1 cellular context compared by ENCODE assay signal in genomic region chr6:14711056-14711703, GRCh38.
TF ChIP-seq lines count a peak whose summit lies in the region.

No MANE protein-coding gene starts in this region.

TF ChIP-seq in K562, 482 proteins besides CTCF, POLR2A, EP300 and RAD21 (continued from another document and continues in another):
- peak; percentile 48 for TF ChIP-seq PRDM10 (IDR thresholded peaks at IDR 0.05; ENCODE audit: partially characterized antibody)
- 0 out of 2 replicates have a peak, but pooled peaks have one; percentile 43 for TF ChIP-seq ZFP30 (CRISPR knock-in tag; IDR thresholded peaks at IDR 0.05; ENCODE audit: borderline replicate concordance)
- TF ChIP-seq ILK (tag; IDR thresholded peaks at IDR 0.05; ENCODE audit: borderline replicate concordance, low read depth), result no peak
- no peak for TF ChIP-seq MXI1 (IDR thresholded peaks at IDR 0.05; ENCODE audit: low read depth, low read length)
- no peak for TF ChIP-seq EWSR1 (IDR thresholded peaks at IDR 0.05; ENCODE audit: borderline replicate concordance, low read depth, partially characterized antibody)
- no peak for TF ChIP-seq RFX5 (IDR thresholded peaks at IDR 0.05; ENCODE audit: low read depth, low read length)
- TF ChIP-seq TFAM (CRISPR knock-in tag; conservative IDR thresholded peaks at IDR 0.05), result no peak
- TF ChIP-seq ZNF224 (CRISPR knock-in tag; IDR thresholded peaks at IDR 0.05), result no peak
- no peak for TF ChIP-seq SNIP1 (IDR thresholded peaks at IDR 0.05; ENCODE audit: low read depth)
- TF ChIP-seq PATZ1 (CRISPR knock-in tag; IDR thresholded peaks at IDR 0.05; ENCODE audit: borderline replicate concordance), result no peak
- no peak for TF ChIP-seq ZNF431 (CRISPR knock-in tag; IDR thresholded peaks at IDR 0.05)
- no peak for TF ChIP-seq RNF219 (CRISPR knock-in tag; IDR thresholded peaks at IDR 0.05)
- TF ChIP-seq NR1H2 (CRISPR knock-in tag; IDR thresholded peaks at IDR 0.05), result 0 out of 2 replicates have a peak, but pooled peaks have one; percentile 45
- TF ChIP-seq PTRF (tag; IDR thresholded peaks at IDR 0.05), result no peak
- TF ChIP-seq DPF2 (IDR thresholded peaks at IDR 0.05), result peak; percentile 97
- TF ChIP-seq JUNB (CRISPR knock-in tag; conservative IDR thresholded peaks at IDR 0.05), result no peak
- TF ChIP-seq SMAD3 (CRISPR knock-in tag; conservative IDR thresholded peaks at IDR 0.05), result no peak
- TF ChIP-seq ELF1 (tag; IDR thresholded peaks at IDR 0.05), result peak; percentile 76
- no peak for TF ChIP-seq POLR2AphosphoS2 (IDR thresholded peaks at IDR 0.05; ENCODE audit: low read length)
- TF ChIP-seq TAF7 (tag; IDR thresholded peaks at IDR 0.05), result 0 out of 2 replicates have a peak, but pooled peaks have one; percentile 42
- no peak for TF ChIP-seq XRCC3 (IDR thresholded peaks at IDR 0.05)
- no peak for TF ChIP-seq BCL6 (CRISPR knock-in tag; IDR thresholded peaks at IDR 0.05)
- no peak for TF ChIP-seq MCM7 (IDR thresholded peaks at IDR 0.05)
- TF ChIP-seq, protein P1, sequence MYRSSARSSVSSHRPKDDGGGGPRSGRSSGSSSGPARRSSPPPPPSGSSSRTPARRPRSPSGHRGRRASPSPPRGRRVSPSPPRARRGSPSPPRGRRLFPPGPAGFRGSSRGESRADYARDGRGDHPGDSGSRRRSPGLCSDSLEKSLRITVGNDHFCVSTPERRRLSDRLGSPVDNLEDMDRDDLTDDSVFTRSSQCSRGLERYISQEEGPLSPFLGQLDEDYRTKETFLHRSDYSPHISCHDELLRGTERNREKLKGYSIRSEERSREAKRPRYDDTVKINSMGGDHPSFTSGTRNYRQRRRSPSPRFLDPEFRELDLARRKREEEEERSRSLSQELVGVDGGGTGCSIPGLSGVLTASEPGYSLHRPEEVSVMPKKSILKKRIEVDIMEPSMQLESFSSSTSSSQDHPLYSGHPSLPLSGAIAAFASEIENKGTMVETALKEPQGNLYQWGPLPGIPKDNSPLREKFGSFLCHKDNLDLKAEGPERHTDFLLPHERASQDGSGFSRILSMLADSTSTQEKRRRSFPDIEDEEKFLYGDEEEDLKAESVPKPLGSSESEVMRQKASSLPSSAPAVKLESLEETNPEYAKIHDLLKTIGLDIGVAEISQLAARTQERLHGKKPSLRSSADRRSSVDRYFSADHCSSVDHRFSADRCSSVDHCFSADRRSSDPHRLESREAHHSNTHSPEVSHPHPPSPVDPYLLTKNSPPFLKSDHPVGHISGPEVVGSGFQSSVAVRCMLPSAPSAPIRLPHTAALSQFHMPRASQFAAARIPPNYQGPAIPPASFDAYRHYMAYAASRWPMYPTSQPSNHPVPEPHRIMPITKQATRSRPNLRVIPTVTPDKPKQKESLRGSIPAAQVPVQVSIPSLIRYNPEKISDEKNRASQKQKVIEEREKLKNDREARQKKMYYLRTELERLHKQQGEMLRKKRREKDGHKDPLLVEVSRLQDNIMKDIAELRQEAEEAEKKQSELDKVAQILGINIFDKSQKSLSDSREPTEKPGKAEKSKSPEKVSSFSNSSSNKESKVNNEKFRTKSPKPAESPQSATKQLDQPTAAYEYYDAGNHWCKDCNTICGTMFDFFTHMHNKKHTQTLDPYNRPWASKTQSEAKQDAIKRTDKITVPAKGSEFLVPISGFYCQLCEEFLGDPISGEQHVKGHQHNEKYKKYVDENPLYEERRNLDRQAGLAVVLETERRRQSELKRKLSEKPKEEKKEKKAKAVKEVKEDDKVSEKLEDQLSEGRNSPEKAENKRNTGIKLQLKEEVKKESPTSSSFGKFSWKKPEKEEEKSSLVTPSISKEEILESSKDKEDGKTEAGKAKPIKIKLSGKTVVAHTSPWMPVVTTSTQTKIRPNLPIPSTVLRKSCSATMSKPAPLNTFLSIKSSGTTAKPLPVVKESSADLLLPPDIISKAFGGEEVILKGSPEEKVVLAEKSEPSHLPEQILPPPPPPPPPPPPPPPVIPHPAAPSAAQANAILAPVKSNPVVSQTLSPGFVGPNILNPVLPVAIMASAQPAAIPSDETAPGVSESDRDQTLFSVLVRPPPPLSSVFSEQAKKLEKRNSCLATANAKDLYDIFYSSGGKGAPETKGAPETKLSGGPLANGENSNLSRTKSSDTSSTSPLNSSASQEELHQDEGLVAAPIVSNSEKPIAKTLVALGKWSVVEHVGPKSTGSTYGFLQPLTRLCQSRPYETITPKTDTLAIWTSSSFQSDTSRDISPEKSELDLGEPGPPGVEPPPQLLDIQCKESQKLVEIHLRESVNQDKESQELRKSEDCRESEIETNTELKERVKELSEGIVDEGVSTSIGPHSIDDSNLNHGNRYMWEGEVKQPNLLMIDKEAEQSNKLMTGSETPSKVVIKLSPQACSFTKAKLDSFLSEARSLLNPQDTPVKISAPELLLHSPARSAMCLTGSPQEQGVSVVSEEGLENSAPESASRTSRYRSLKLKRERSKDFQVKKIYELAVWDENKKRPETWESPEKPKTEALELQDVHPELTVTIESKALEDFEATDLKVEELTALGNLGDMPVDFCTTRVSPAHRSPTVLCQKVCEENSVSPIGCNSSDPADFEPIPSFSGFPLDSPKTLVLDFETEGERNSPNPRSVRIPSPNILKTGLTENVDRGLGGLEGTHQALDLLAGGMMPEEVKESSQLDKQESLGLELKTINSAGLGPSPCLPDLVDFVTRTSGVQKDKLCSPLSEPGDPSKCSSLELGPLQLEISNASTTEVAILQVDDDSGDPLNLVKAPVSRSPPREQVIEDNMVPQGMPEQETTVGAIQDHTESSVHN (IDR thresholded peaks at IDR 0.05; ENCODE audit: borderline replicate concordance in 1 of 2, low read depth in 1 of 2), result peak in 1 of 2 experiments; percentile 69; a peak in 2 of 4 replicates
- 0 out of 2 replicates have a peak, but pooled peaks have one; percentile 83 for TF ChIP-seq ZNF584 (CRISPR knock-in tag; IDR thresholded peaks at IDR 0.05; ENCODE audit: low read depth)
- TF ChIP-seq DACH1 (IDR thresholded peaks at IDR 0.05; ENCODE audit: partially characterized antibody), result peak; percentile 72
- TF ChIP-seq ZNF695 (CRISPR knock-in tag; IDR thresholded peaks at IDR 0.05), result no peak
- no peak for TF ChIP-seq CBX1 (IDR thresholded peaks at IDR 0.05; ENCODE audit: low read depth)
- TF ChIP-seq STAT5A (IDR thresholded peaks at IDR 0.05; ENCODE audit: borderline replicate concordance, low read length), result 0 out of 2 replicates have a peak, but pooled peaks have one; percentile 31
- no peak; the same call in none of the 2 replicates for TF ChIP-seq ZBTB2 (IDR thresholded peaks at IDR 0.05)
- TF ChIP-seq ZKSCAN8 (CRISPR knock-in tag; IDR thresholded peaks at IDR 0.05), result peak; percentile 18; the same call in 1 of the 2 replicates
- TF ChIP-seq HNRNPLL (IDR thresholded peaks at IDR 0.05; ENCODE audit: low read depth, low read length, poor library complexity, severe bottlenecking), result no peak
- no peak for TF ChIP-seq ZNF780A (CRISPR knock-in tag; IDR thresholded peaks at IDR 0.05)
- no peak for TF ChIP-seq TCF7 (IDR thresholded peaks at IDR 0.05; ENCODE audit: borderline replicate concordance)
- peak; percentile 56; the same call in 1 of the 2 replicates for TF ChIP-seq KLF6 (CRISPR knock-in tag; IDR thresholded peaks at IDR 0.05; ENCODE audit: borderline replicate concordance)
- no peak for TF ChIP-seq PPARD (CRISPR knock-in tag; IDR thresholded peaks at IDR 0.05)
- no peak for TF ChIP-seq FOXA1 (IDR thresholded peaks at IDR 0.05; ENCODE audit: borderline replicate concordance)
- TF ChIP-seq KHSRP (IDR thresholded peaks at IDR 0.05), result no peak
- peak; percentile 88 for TF ChIP-seq CBFA2T2 (conservative IDR thresholded peaks at IDR 0.05)
- TF ChIP-seq HIVEP1 (CRISPR knock-in tag; IDR thresholded peaks at IDR 0.05), result peak; percentile 59
- TF ChIP-seq TCF7L2 (IDR thresholded peaks at IDR 0.05; ENCODE audit: low read depth, low read length), result no peak
- no peak for TF ChIP-seq RBBP5 (IDR thresholded peaks at IDR 0.05; ENCODE audit: borderline replicate concordance, insufficient read depth, low read length, poor library complexity, severe bottlenecking)
- peak; percentile 68 for TF ChIP-seq FOXM1 (IDR thresholded peaks at IDR 0.05; ENCODE audit: low read depth)
- TF ChIP-seq FOXM1 (CRISPR knock-in tag; IDR thresholded peaks at IDR 0.05; ENCODE audit: low read depth), result peak; percentile 72; the same call in 1 of the 2 replicates
- no peak for TF ChIP-seq PBX2 (CRISPR knock-in tag; IDR thresholded peaks at IDR 0.05; ENCODE audit: low read depth)
- peak; percentile 82 for TF ChIP-seq PBX2 (tag; conservative IDR thresholded peaks at IDR 0.05; ENCODE audit: low read depth)
- TF ChIP-seq EGR1 (conservative IDR thresholded peaks at IDR 0.05), result no peak
- no peak for TF ChIP-seq SRF (CRISPR knock-in tag; IDR thresholded peaks at IDR 0.05)
- TF ChIP-seq NR2F6 (CRISPR knock-in tag; IDR thresholded peaks at IDR 0.05), result peak; percentile 63; the same call in 1 of the 2 replicates
- no peak for TF ChIP-seq ZKSCAN3 (CRISPR knock-in tag; IDR thresholded peaks at IDR 0.05)
